Comparison of ENCODE assay signal across 31 cellular contexts in genomic region chr20:57382516-57382915, GRCh38. TPM values are rescaled to one million over a fixed set of nuclear protein-coding genes. Genes with fewer than 3 reads are reported as not detected.
A peak's percentile ranks its signal among the peaks of the same experiment; 100 is the strongest.
DNase-seq lines count a peak whose midpoint lies in the region; ATAC-seq and TF ChIP-seq lines count a peak whose summit lies in the region.
"Had no signal": no experiment of that assay in that cellular context is flagged by ENCODE, and none has a peak within 500 bp of the region (broad histone marks: within the 10 kb centered on the region; RNA-seq: fewer than 3 reads in every experiment).

No MANE protein-coding gene starts in this region.

- H3K4me3 ChIP-seq in KMS-11 (IDR thresholded peaks at IDR 0.05; ENCODE audit: insufficient read depth, low read depth, low read length) = no peak overlapping the region
- H3K4me3 ChIP-seq: dorsolateral prefrontal cortex, gastroesophageal sphincter, K562, lower lobe of right lung, skin epidermis, upper lobe of right lung had no signal

- peaks cover 31% of the 10 kb centered on the region for H3K36me3 Mint-ChIP-seq in activated CD4-positive, alpha-beta T cell treated with anti-CD3 and anti-CD28 coated beads, Interleukin-2, amount 10 ng/mL, durations not matched to agents 24 days and 14 days (ENCODE audit: low read depth)
- H3K36me3 Mint-ChIP-seq in activated CD4-positive, alpha-beta T cell treated with anti-CD3 and anti-CD28 coated beads, Interleukin-2, amount 10 ng/mL, durations not matched to agents 7 days and 5 days (ENCODE audit: low read depth) = peaks cover 22% of the 10 kb centered on the region
- peaks cover 55% of the 10 kb centered on the region for H3K36me3 Mint-ChIP-seq in activated T-helper 2 cell treated with anti-CD3 and anti-CD28 coated beads, Interferon-gamma antibody, Interleukin-2, Interleukin-4, amounts not matched to agents 10 μg/mL and 5 μg/mL and 100 μg/mL, durations not matched to agents 14 hours and 24 hours and 36 hours (ENCODE audit: low read depth)
- no peaks in the 10 kb centered on the region for H3K36me3 Mint-ChIP-seq in natural killer cell
- H3K36me3 Mint-ChIP-seq in endothelial cell (ENCODE audit: low read depth, unreplicated experiment) = peaks cover 10% of the 10 kb centered on the region

- no peaks in the 10 kb centered on the region for H4K20me1 ChIP-seq in KMS-11 (ENCODE audit: insufficient read depth)

- H3K27me3 Mint-ChIP-seq in activated CD4-positive, alpha-beta T cell treated with anti-CD3 and anti-CD28 coated beads, Interleukin-2, amount 10 ng/mL, durations not matched to agents 24 days and 14 days = no peaks in the 10 kb centered on the region
- H3K27me3 Mint-ChIP-seq in activated CD4-positive, alpha-beta T cell treated with anti-CD3 and anti-CD28 coated beads, Interleukin-2, amount 10 ng/mL, durations not matched to agents 7 days and 5 days = no peaks in the 10 kb centered on the region
- H3K27me3 Mint-ChIP-seq in activated T-helper 2 cell treated with anti-CD3 and anti-CD28 coated beads, Interferon-gamma antibody, Interleukin-2, Interleukin-4, amounts not matched to agents 10 μg/mL and 5 μg/mL and 100 μg/mL, durations not matched to agents 14 hours and 24 hours and 36 hours (ENCODE audit: low read depth) = no peaks in the 10 kb centered on the region
- H3K27me3 Mint-ChIP-seq in natural killer cell (ENCODE audit: low read depth in 2 of 2) (no peaks in the 10 kb centered on the region), endothelial cell (ENCODE audit: unreplicated experiment) (peaks cover 4% of the 10 kb centered on the region)
- H3K27me3 Mint-ChIP-seq: stimulated activated naive B cell treated with anti-CD40 and anti-IgM and Interleukin-4, amounts not matched to agents 10 μg/mL and 1 μg/mL and 100 μg/mL, for 72 hours had no signal

- peaks cover 19% of the 10 kb centered on the region for H3K4me1 ChIP-seq in KMS-11 (ENCODE audit: low read depth, poor library complexity, severe bottlenecking)

- H3K27me3 ChIP-seq in KMS-11 (ENCODE audit: insufficient read depth, low read depth) = no peaks in the 10 kb centered on the region
- H3K27me3 ChIP-seq: brain microvascular endothelial cell, dorsolateral prefrontal cortex, gastroesophageal sphincter, upper lobe of right lung had no signal

- H3K27ac Mint-ChIP-seq in activated CD4-positive, alpha-beta T cell treated with anti-CD3 and anti-CD28 coated beads, Interleukin-2, amount 10 ng/mL, durations not matched to agents 24 days and 14 days = peak overlapping the region; percentile 4
- no peak overlapping the region for H3K27ac Mint-ChIP-seq in activated CD4-positive, alpha-beta T cell treated with anti-CD3 and anti-CD28 coated beads, Interleukin-2, amount 10 ng/mL, durations not matched to agents 7 days and 5 days
- H3K27ac Mint-ChIP-seq in activated T-helper 2 cell treated with anti-CD3 and anti-CD28 coated beads, Interferon-gamma antibody, Interleukin-2, Interleukin-4, amounts not matched to agents 10 μg/mL and 5 μg/mL and 100 μg/mL, durations not matched to agents 14 hours and 24 hours and 36 hours = peak overlapping the region; percentile 18
- peak overlapping the region; percentile 84 to 87 for H3K27ac Mint-ChIP-seq in natural killer cell
- no peak overlapping the region for H3K27ac Mint-ChIP-seq in endothelial cell (ENCODE audit: unreplicated experiment)
- H3K27ac Mint-ChIP-seq: nephron progenitor cell; stimulated activated naive B cell treated with anti-CD40 and anti-IgM and Interleukin-4, amounts not matched to agents 10 μg/mL and 1 μg/mL and 100 μg/mL, for 72 hours; T-helper 1 cell treated with Interleukin-12 subunit alpha and Interleukin-12 subunit beta and Interleukin-4 antibody, amounts not matched to agents 30 μg/mL and 1 μg/mL, for 36 hours had no signal

- H3K27ac ChIP-seq in KMS-11 = peak overlapping the region; percentile 6; the same call in 1 of the 2 replicates
- H3K27ac ChIP-seq: brain microvascular endothelial cell, dorsolateral prefrontal cortex, lower lobe of right lung, upper lobe of right lung had no signal

- H3K79me2 ChIP-seq in KMS-11 (ENCODE audit: insufficient read depth, low read depth) = no peaks in the 10 kb centered on the region

- ATAC-seq in natural killer cell (peak in 2 of 3 donors; percentile 43 to 45), left colon (no peak)

- H3K9me3 Mint-ChIP-seq in activated CD4-positive, alpha-beta T cell treated with anti-CD3 and anti-CD28 coated beads, Interleukin-2, amount 10 ng/mL, durations not matched to agents 24 days and 14 days = no peaks in the 10 kb centered on the region
- H3K9me3 Mint-ChIP-seq in activated CD4-positive, alpha-beta T cell treated with anti-CD3 and anti-CD28 coated beads, Interleukin-2, amount 10 ng/mL, durations not matched to agents 7 days and 5 days = no peaks in the 10 kb centered on the region
- H3K9me3 Mint-ChIP-seq in activated T-helper 2 cell treated with anti-CD3 and anti-CD28 coated beads, Interferon-gamma antibody, Interleukin-2, Interleukin-4, amounts not matched to agents 10 μg/mL and 5 μg/mL and 100 μg/mL, durations not matched to agents 14 hours and 24 hours and 36 hours = no peaks in the 10 kb centered on the region
- H3K9me3 Mint-ChIP-seq in natural killer cell (no peaks in the 10 kb centered on the region), endothelial cell (ENCODE audit: unreplicated experiment) (no peaks in the 10 kb centered on the region)
- H3K9me3 Mint-ChIP-seq: nephron progenitor cell; stimulated activated naive B cell treated with anti-CD40 and anti-IgM and Interleukin-4, amounts not matched to agents 10 μg/mL and 1 μg/mL and 100 μg/mL, for 72 hours; T-helper 1 cell treated with Interleukin-12 subunit alpha and Interleukin-12 subunit beta and Interleukin-4 antibody, amounts not matched to agents 30 μg/mL and 1 μg/mL, for 36 hours had no signal

- CTCF ChIA-PET in activated CD4-positive, alpha-beta T cell treated with anti-CD3 and anti-CD28 coated beads, Interleukin-2, amount 10 ng/mL, durations not matched to agents 7 days and 5 days (lab: Charles Lee) = interaction anchor here (1.0 to 1.6 kb wide), 7 partner anchors 11 to 113 kb away, joined by 3 to 8 read pairs (median 3); no protein-coding TSS in a partner anchor

- no peak for DNase-seq in activated CD4-positive, alpha-beta T cell treated with anti-CD3 and anti-CD28 coated beads, Interleukin-2, amount 10 ng/mL, durations not matched to agents 24 days and 14 days
- DNase-seq in activated CD4-positive, alpha-beta T cell treated with anti-CD3 and anti-CD28 coated beads, Interleukin-2, amount 10 ng/mL, durations not matched to agents 7 days and 5 days = no peak
- DNase-seq in activated T-helper 2 cell treated with anti-CD3 and anti-CD28 coated beads, Interferon-gamma antibody, Interleukin-2, Interleukin-4, amounts not matched to agents 10 μg/mL and 5 μg/mL and 100 μg/mL, durations not matched to agents 14 hours and 24 hours and 36 hours (ENCODE audit: low spot score) = no peak
- DNase-seq in natural killer cell (no peak), endothelial cell (ENCODE audit: low spot score) (no peak), left colon (no peak), cerebellar cortex (ENCODE audit: low spot score) (no peak)
- DNase-seq: 8988T, NCI-H187 treated with DMSO at 0.1 percent for 48 hours had no signal

- TF ChIP-seq CTCF in KMS-11 (conservative IDR thresholded peaks at IDR 0.05; ENCODE audit: low read depth, low read length) (no peak), natural killer cell (IDR thresholded peaks at IDR 0.05) (no peak), endothelial cell (IDR thresholded peaks at IDR 0.05; ENCODE audit: unreplicated experiment) (no peak)

- no peak overlapping the region for H2AFZ ChIP-seq in KMS-11 (ENCODE audit: low read depth)

- H3K36me3 ChIP-seq in KMS-11 (ENCODE audit: insufficient read depth) = no peaks in the 10 kb centered on the region; the same call in 1 of the 2 replicates

- peaks cover 15% of the 10 kb centered on the region for H3K4me1 Mint-ChIP-seq in activated CD4-positive, alpha-beta T cell treated with anti-CD3 and anti-CD28 coated beads, Interleukin-2, amount 10 ng/mL, durations not matched to agents 24 days and 14 days
- H3K4me1 Mint-ChIP-seq in activated CD4-positive, alpha-beta T cell treated with anti-CD3 and anti-CD28 coated beads, Interleukin-2, amount 10 ng/mL, durations not matched to agents 7 days and 5 days = peaks cover 28% of the 10 kb centered on the region
- H3K4me1 Mint-ChIP-seq in activated T-helper 2 cell treated with anti-CD3 and anti-CD28 coated beads, Interferon-gamma antibody, Interleukin-2, Interleukin-4, amounts not matched to agents 10 μg/mL and 5 μg/mL and 100 μg/mL, durations not matched to agents 14 hours and 24 hours and 36 hours (ENCODE audit: low read depth) = peaks cover 44% of the 10 kb centered on the region
- H3K4me1 Mint-ChIP-seq in natural killer cell (peaks cover 42 to 52% of the 10 kb centered on the region in 2 donors), endothelial cell (ENCODE audit: unreplicated experiment) (peaks cover 3% of the 10 kb centered on the region)

- H3K4me2 ChIP-seq in KMS-11 = no peak overlapping the region

- POLR2A ChIA-PET in activated CD4-positive, alpha-beta T cell treated with anti-CD3 and anti-CD28 coated beads, Interleukin-2, amount 10 ng/mL, durations not matched to agents 7 days and 5 days (lab: Charles Lee) = no interaction called here

- H3K4me3 Mint-ChIP-seq in activated CD4-positive, alpha-beta T cell treated with anti-CD3 and anti-CD28 coated beads, Interleukin-2, amount 10 ng/mL, durations not matched to agents 24 days and 14 days = no peak overlapping the region
- no peak overlapping the region for H3K4me3 Mint-ChIP-seq in activated CD4-positive, alpha-beta T cell treated with anti-CD3 and anti-CD28 coated beads, Interleukin-2, amount 10 ng/mL, durations not matched to agents 7 days and 5 days
- H3K4me3 Mint-ChIP-seq in activated T-helper 2 cell treated with anti-CD3 and anti-CD28 coated beads, Interferon-gamma antibody, Interleukin-2, Interleukin-4, amounts not matched to agents 10 μg/mL and 5 μg/mL and 100 μg/mL, durations not matched to agents 14 hours and 24 hours and 36 hours (ENCODE audit: low read depth) = no peak overlapping the region
- H3K4me3 Mint-ChIP-seq in natural killer cell (peak overlapping the region; percentile 25), endothelial cell (ENCODE audit: unreplicated experiment) (no peak overlapping the region)
- H3K4me3 Mint-ChIP-seq: CD14-positive monocyte; nephron progenitor cell; stimulated activated naive B cell treated with anti-CD40 and anti-IgM and Interleukin-4, amounts not matched to agents 10 μg/mL and 1 μg/mL and 100 μg/mL, for 72 hours; T-helper 1 cell treated with Interleukin-12 subunit alpha and Interleukin-12 subunit beta and Interleukin-4 antibody, amounts not matched to agents 30 μg/mL and 1 μg/mL, for 36 hours had no signal

- intact Hi-C loops in activated CD4-positive, alpha-beta T cell treated with anti-CD3 and anti-CD28 coated beads, Interleukin-2, amount 10 ng/mL, durations not matched to agents 24 days and 14 days (cut with micrococcal nuclease) = loop anchor here (5.0 kb wide), 1 partner anchor 210 kb away; no protein-coding TSS in a partner anchor
- intact Hi-C loops in activated T-helper 2 cell treated with anti-CD3 and anti-CD28 coated beads, Interferon-gamma antibody, Interleukin-2, Interleukin-4, amounts not matched to agents 10 μg/mL and 5 μg/mL and 100 μg/mL, durations not matched to agents 14 hours and 24 hours and 36 hours (cut with micrococcal nuclease) = loop anchor here (1.0 to 5.0 kb wide), 2 partner anchors 113 to 210 kb away; no protein-coding TSS in a partner anchor
- intact Hi-C loops in natural killer cell (cut with micrococcal nuclease) = loop anchor here (1.0 to 2.0 kb wide), 4 partner anchors 14 to 214 kb away; no protein-coding TSS in a partner anchor
- intact Hi-C loops in left colon (cut with DNase I, micrococcal nuclease) = no loop called here

- no peak overlapping the region for H3K9ac ChIP-seq in KMS-11

RNA-seq across cellular contexts. Expression of gene RBM38, which starts 8.7 kb away (rescaled TPM):
- 100 and 103 TPM in 2 replicates for total RNA-seq in activated CD4-positive, alpha-beta T cell treated with anti-CD3 and anti-CD28 coated beads, Interleukin-2, amount 10 ng/mL, durations not matched to agents 24 days and 14 days
- 10 to 100 TPM; 97.3 to 98.8 TPM for total RNA-seq in activated CD4-positive, alpha-beta T cell treated with anti-CD3 and anti-CD28 coated beads, Interleukin-2, amount 10 ng/mL, durations not matched to agents 7 days and 5 days
- 88.9 and 89.5 TPM in 2 replicates for total RNA-seq in activated T-helper 2 cell treated with anti-CD3 and anti-CD28 coated beads, Interferon-gamma antibody, Interleukin-2, Interleukin-4, amounts not matched to agents 10 μg/mL and 5 μg/mL and 100 μg/mL, durations not matched to agents 14 hours and 24 hours and 36 hours
- 100 to 1,000 TPM; 217 to 392 (median 264) TPM for total RNA-seq in natural killer cell
- 23.6 TPM for total RNA-seq in endothelial cell (ENCODE audit: unreplicated experiment)
- 10 to 100 TPM; 26.9 to 44.8 TPM for total RNA-seq in left colon

RNA-seq across cellular contexts. Expression of gene RAE1, which starts 31.5 kb away (rescaled TPM):
- total RNA-seq in activated CD4-positive, alpha-beta T cell treated with anti-CD3 and anti-CD28 coated beads, Interleukin-2, amount 10 ng/mL, durations not matched to agents 24 days and 14 days = 58.2 and 63.4 TPM in 2 replicates
- total RNA-seq in activated CD4-positive, alpha-beta T cell treated with anti-CD3 and anti-CD28 coated beads, Interleukin-2, amount 10 ng/mL, durations not matched to agents 7 days and 5 days = 10 to 100 TPM; 37.5 to 37.9 TPM
- total RNA-seq in activated T-helper 2 cell treated with anti-CD3 and anti-CD28 coated beads, Interferon-gamma antibody, Interleukin-2, Interleukin-4, amounts not matched to agents 10 μg/mL and 5 μg/mL and 100 μg/mL, durations not matched to agents 14 hours and 24 hours and 36 hours = 46.8 and 48.1 TPM in 2 replicates
- total RNA-seq in natural killer cell (10 to 100 TPM; 50.3 to 66.8 (median 52.5) TPM), endothelial cell (ENCODE audit: unreplicated experiment) (32.1 TPM), left colon (10 to 100 TPM; 16.0 to 17.2 TPM)

RNA-seq across cellular contexts. Expression of gene SPO11, which starts 52.9 kb away (rescaled TPM):
- not detected in 2 replicates for total RNA-seq in activated CD4-positive, alpha-beta T cell treated with anti-CD3 and anti-CD28 coated beads, Interleukin-2, amount 10 ng/mL, durations not matched to agents 24 days and 14 days
- not detected for total RNA-seq in activated CD4-positive, alpha-beta T cell treated with anti-CD3 and anti-CD28 coated beads, Interleukin-2, amount 10 ng/mL, durations not matched to agents 7 days and 5 days
- total RNA-seq in activated T-helper 2 cell treated with anti-CD3 and anti-CD28 coated beads, Interferon-gamma antibody, Interleukin-2, Interleukin-4, amounts not matched to agents 10 μg/mL and 5 μg/mL and 100 μg/mL, durations not matched to agents 14 hours and 24 hours and 36 hours = not detected in 2 replicates
- total RNA-seq in natural killer cell = not detected
- not detected for total RNA-seq in endothelial cell (ENCODE audit: unreplicated experiment)
- total RNA-seq in left colon = not detected
- total RNA-seq: chondrocyte, dorsolateral prefrontal cortex, endothelial cell of umbilical vein, gastroesophageal sphincter, H1, HT1080, K562, lower lobe of right lung, MCF 10A, mononuclear cell, NCI-H460, osteocyte, renal cortical epithelial cell, SK-MEL-5, upper lobe of right lung had no signal

Comparison
In these comparisons a context has a peak if more than half of its experiments do, and no peak if none do; other contexts are left out.
1. H3K27ac Mint-ChIP-seq: peak in activated CD4-positive, alpha-beta T cell treated with anti-CD3 and anti-CD28 coated beads, Interleukin-2, amount 10 ng/mL, durations not matched to agents 24 days and 14 days (single experiment), activated T-helper 2 cell treated with anti-CD3 and anti-CD28 coated beads, Interferon-gamma antibody, Interleukin-2, Interleukin-4, amounts not matched to agents 10 μg/mL and 5 μg/mL and 100 μg/mL, durations not matched to agents 14 hours and 24 hours and 36 hours (single experiment) and natural killer cell (2 of 2); none in activated CD4-positive, alpha-beta T cell treated with anti-CD3 and anti-CD28 coated beads, Interleukin-2, amount 10 ng/mL, durations not matched to agents 7 days and 5 days (single experiment) and endothelial cell (single experiment).
2. intact Hi-C loops: an anchor here in activated CD4-positive, alpha-beta T cell treated with anti-CD3 and anti-CD28 coated beads, Interleukin-2, amount 10 ng/mL, durations not matched to agents 24 days and 14 days (5.0 kb wide), activated T-helper 2 cell treated with anti-CD3 and anti-CD28 coated beads, Interferon-gamma antibody, Interleukin-2, Interleukin-4, amounts not matched to agents 10 μg/mL and 5 μg/mL and 100 μg/mL, durations not matched to agents 14 hours and 24 hours and 36 hours (1.0 to 5.0 kb wide) and natural killer cell (1.0 to 2.0 kb wide); none called in left colon.